Comparison of ENCODE assay signal across 23 cellular contexts in genomic region chr10:11761431-11761830, GRCh38.
"Had no signal": no experiment of that assay in that cellular context is flagged by ENCODE, and none has a peak within 500 bp of the region (broad histone marks: within the 10 kb centered on the region; RNA-seq: fewer than 3 reads in every experiment).

No MANE protein-coding gene starts in this region.

- ATAC-seq: left cardiac atrium; left lung; natural killer cell; pancreas; right cardiac atrium; stimulated activated effector memory CD8-positive, alpha-beta T cell treated with anti-CD3 and anti-CD28 coated beads, Interleukin-12 subunit alpha, Interleukin-12 subunit beta, amount 100 ng/mL, for 72 hours; stimulated activated naive CD8-positive, alpha-beta T cell treated with anti-CD3 and anti-CD28 coated beads, Interleukin-15, amount 100 ng/mL, for 72 hours had no signal

- H3K9me3 ChIP-seq: left lung, pancreas, prostate gland, sigmoid colon, spleen, tibial nerve, vagina had no signal

- H2AFZ ChIP-seq: neural progenitor cell had no signal

- DNase-seq: hippocampal formation; kidney glomerular epithelial cell; left cardiac atrium; left lung; naive B cell; natural killer cell; nephron progenitor cell; pancreas; retina; sigmoid colon; small intestine; spleen; stimulated activated CD4-positive, alpha-beta T cell treated with anti-CD3 and anti-CD28 coated beads, Interleukin-4, amount 100 ng/mL, for 24 hours; stimulated activated naive CD4-positive, alpha-beta T cell treated with Interleukin-2 at 50 U/mL for 16 hours; stimulated activated naive CD8-positive, alpha-beta T cell treated with anti-CD3 and anti-CD28 coated beads, Interleukin-15, amount 100 ng/mL, for 72 hours; substantia nigra had no signal

- H3K27ac ChIP-seq: left lung, neural progenitor cell, pancreas, prostate gland, sigmoid colon, spleen, tibial nerve, vagina had no signal

- H3K27me3 ChIP-seq: left lung, neural progenitor cell, pancreas, sigmoid colon, spleen, tibial nerve, vagina had no signal

- H3K4me2 ChIP-seq: neural progenitor cell had no signal

- H3K36me3 ChIP-seq: neural progenitor cell had no signal

- FAIRE-seq: keratinocyte, pancreas, small intestine had no signal

- H3K4me1 ChIP-seq: neural progenitor cell had no signal

- H3K9ac ChIP-seq: neural progenitor cell had no signal

- H3K4me3 ChIP-seq: left lung, neural progenitor cell, pancreas, prostate gland, sigmoid colon, spleen, tibial nerve, vagina had no signal
